ENCODE assay signal across 24 cellular contexts in genomic region chr9:86020731-86021130, GRCh38.
"Had no signal": no experiment of that assay in that cellular context is flagged by ENCODE, and none has a peak within 500 bp of the region (broad histone marks: within the 10 kb centered on the region; RNA-seq: fewer than 3 reads in every experiment).

No MANE protein-coding gene starts in this region.

- H3K9me3 ChIP-seq: gastroesophageal sphincter, heart left ventricle, testis, vagina had no signal

- H3K27me3 ChIP-seq: brain microvascular endothelial cell, gastroesophageal sphincter, heart left ventricle, testis, vagina had no signal

- H3K4me1 ChIP-seq: gastroesophageal sphincter, parathyroid adenoma, testis, vagina had no signal

- H3K4me3 ChIP-seq: gastroesophageal sphincter, heart left ventricle, testis, vagina had no signal

- H3K27ac ChIP-seq: brain microvascular endothelial cell, gastroesophageal sphincter, heart left ventricle, parathyroid adenoma, testis, vagina had no signal

- H3K9ac ChIP-seq: parathyroid adenoma had no signal

- H3K79me2 ChIP-seq: parathyroid adenoma had no signal

- DNase-seq: activated B cell treated with CpG ODN at 0.5 μM for 24 hours; activated CD4-positive, alpha-beta T cell treated with anti-CD3 and anti-CD28 coated beads for 36 hours; activated CD4-positive, alpha-beta T cell treated with anti-CD3 and anti-CD28 coated beads, Interleukin-2, amount 50 U/mL, for 4 hours; activated CD8-positive, alpha-beta memory T cell treated with anti-CD3 and anti-CD28 coated beads for 24 hours; activated CD8-positive, alpha-beta memory T cell treated with anti-CD3 and anti-CD28 coated beads, Interleukin-2, amount 50 U/mL, for 4 hours; activated naive CD4-positive, alpha-beta T cell treated with Interleukin-2 at 50 U/mL for 16 hours; activated naive CD8-positive, alpha-beta T cell treated with anti-CD3 and anti-CD28 coated beads, Interleukin-2, amount 10 ng/mL, durations not matched to agents 7 days and 5 days; activated T-cell treated with anti-CD3 and anti-CD28 coated beads, Interleukin-2, amount 50 U/mL, for 24 hours; amygdala; brain microvascular endothelial cell; dermis blood vessel endothelial cell; effector memory CD4-positive, alpha-beta T cell; heart left ventricle; islet precursor cell; left cardiac atrium; nephron progenitor cell; right cardiac atrium; stimulated activated CD4-positive, alpha-beta T cell treated with anti-CD3 and anti-CD28 coated beads, Interleukin-12 subunit alpha, Interleukin-12 subunit beta, amount 100 ng/mL, for 4 hours; stimulated activated CD4-positive, alpha-beta T cell treated with anti-CD3 and anti-CD28 coated beads, Interleukin-4, amount 100 ng/mL, for 4 hours; T1000; testis had no signal

- H2AFZ ChIP-seq: parathyroid adenoma had no signal
